Comparison of ENCODE assay signal across 1 cellular context in genomic region chr2:31191931-31192330, GRCh38.
TF ChIP-seq lines count a peak whose summit lies in the region.

No MANE protein-coding gene starts in this region.

TF ChIP-seq in HepG2, 621 proteins besides CTCF, POLR2A, EP300 and RAD21:
- no peak for TF ChIP-seq HHEX (CRISPR knock-in tag; IDR thresholded peaks at IDR 0.05)
- TF ChIP-seq NFE2L2 (IDR thresholded peaks at IDR 0.05; ENCODE audit: low read length): no peak
- TF ChIP-seq ZBTB39 (CRISPR knock-in tag; IDR thresholded peaks at IDR 0.05): no peak
- no peak for TF ChIP-seq KDM6A (CRISPR knock-in tag; IDR thresholded peaks at IDR 0.05; ENCODE audit: low read depth)
- TF ChIP-seq GABPB1 (CRISPR knock-in tag; IDR thresholded peaks at IDR 0.05): no peak
- no peak for TF ChIP-seq ZNF274 (CRISPR knock-in tag; IDR thresholded peaks at IDR 0.05)
- no peak for TF ChIP-seq REST (IDR thresholded peaks at IDR 0.05; ENCODE audit: borderline replicate concordance in 1 of 2, low read depth in 1 of 2, low read length in 2 of 2)
- no peak for TF ChIP-seq FOXP1 (IDR thresholded peaks at IDR 0.05)
- no peak for TF ChIP-seq FOXP1 (CRISPR knock-in tag; IDR thresholded peaks at IDR 0.05)
- TF ChIP-seq GTF3A (CRISPR knock-in tag; conservative IDR thresholded peaks at IDR 0.05): no peak
- TF ChIP-seq RORA (CRISPR knock-in tag; IDR thresholded peaks at IDR 0.05): no peak
